ENCODE assay signal across 1 cellular context in the genomic region with DNA sequence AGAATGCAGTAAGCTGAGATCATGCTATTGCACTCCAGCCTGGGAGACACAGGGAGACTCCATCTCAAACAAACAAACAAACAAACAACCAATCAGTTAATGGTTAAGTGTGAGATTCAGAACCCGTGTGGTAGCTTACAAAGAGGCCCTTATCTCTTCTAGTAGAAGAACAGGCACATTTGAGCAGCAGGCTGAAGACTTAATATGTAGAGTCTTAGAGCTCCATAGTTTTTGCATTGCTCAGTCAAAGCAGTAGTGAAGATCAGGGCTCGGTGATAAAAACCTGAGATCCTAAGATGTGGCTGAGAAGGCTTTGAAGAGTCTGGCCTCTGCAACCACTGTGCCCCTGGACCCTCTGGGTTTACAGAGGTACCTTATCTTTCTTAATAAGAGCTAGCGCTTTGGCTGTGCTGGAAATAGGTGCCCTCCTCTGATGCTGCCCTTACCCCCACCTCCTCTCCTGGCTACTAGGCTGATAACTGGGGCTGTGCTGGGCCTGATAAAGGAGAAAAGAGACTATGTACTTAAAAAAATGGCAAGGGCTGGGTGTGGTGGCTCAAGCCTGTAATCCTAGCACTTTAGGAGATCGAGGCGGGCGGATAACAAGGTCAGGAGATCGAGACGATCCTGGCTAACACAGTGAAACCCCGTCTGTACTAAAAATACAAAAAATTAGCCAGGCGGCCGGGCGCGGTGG.
A peak's percentile ranks its signal among the peaks of the same experiment; 100 is the strongest.
TF ChIP-seq lines count a peak whose summit lies in the region.

No MANE protein-coding gene starts in this region.

TF ChIP-seq in K562, 482 proteins besides CTCF, POLR2A, EP300 and RAD21 (continued from another document and continues in another):
- TF ChIP-seq HDAC1 (IDR thresholded peaks at IDR 0.05) = peak; percentile 22 to 55; a peak in 2 of 4 replicates
- TF ChIP-seq RBM39 (optimal IDR thresholded peaks at IDR 0.05; ENCODE audit: low read depth, low read length) = no peak
- TF ChIP-seq ZNF57 (CRISPR knock-in tag; IDR thresholded peaks at IDR 0.05) = no peak
- TF ChIP-seq, protein P1, sequence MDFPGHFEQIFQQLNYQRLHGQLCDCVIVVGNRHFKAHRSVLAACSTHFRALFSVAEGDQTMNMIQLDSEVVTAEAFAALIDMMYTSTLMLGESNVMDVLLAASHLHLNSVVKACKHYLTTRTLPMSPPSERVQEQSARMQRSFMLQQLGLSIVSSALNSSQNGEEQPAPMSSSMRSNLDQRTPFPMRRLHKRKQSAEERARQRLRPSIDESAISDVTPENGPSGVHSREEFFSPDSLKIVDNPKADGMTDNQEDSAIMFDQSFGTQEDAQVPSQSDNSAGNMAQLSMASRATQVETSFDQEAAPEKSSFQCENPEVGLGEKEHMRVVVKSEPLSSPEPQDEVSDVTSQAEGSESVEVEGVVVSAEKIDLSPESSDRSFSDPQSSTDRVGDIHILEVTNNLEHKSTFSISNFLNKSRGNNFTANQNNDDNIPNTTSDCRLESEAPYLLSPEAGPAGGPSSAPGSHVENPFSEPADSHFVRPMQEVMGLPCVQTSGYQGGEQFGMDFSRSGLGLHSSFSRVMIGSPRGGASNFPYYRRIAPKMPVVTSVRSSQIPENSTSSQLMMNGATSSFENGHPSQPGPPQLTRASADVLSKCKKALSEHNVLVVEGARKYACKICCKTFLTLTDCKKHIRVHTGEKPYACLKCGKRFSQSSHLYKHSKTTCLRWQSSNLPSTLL (IDR thresholded peaks at IDR 0.05) = peak; percentile 63; the same call in 1 of the 2 replicates
- peak; percentile 95 for TF ChIP-seq DPF2 (IDR thresholded peaks at IDR 0.05)
- TF ChIP-seq, protein P2, sequence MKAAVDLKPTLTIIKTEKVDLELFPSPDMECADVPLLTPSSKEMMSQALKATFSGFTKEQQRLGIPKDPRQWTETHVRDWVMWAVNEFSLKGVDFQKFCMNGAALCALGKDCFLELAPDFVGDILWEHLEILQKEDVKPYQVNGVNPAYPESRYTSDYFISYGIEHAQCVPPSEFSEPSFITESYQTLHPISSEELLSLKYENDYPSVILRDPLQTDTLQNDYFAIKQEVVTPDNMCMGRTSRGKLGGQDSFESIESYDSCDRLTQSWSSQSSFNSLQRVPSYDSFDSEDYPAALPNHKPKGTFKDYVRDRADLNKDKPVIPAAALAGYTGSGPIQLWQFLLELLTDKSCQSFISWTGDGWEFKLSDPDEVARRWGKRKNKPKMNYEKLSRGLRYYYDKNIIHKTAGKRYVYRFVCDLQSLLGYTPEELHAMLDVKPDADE (conservative IDR thresholded peaks at IDR 0.05; ENCODE audit: control insufficient read depth, low read depth, low read length) = no peak
- TF ChIP-seq, protein P3, sequence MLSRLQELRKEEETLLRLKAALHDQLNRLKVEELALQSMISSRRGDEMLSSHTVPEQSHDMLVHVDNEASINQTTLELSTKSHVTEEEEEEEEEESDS (CRISPR knock-in tag; IDR thresholded peaks at IDR 0.05) = no peak
- TF ChIP-seq CBX8 (IDR thresholded peaks at IDR 0.05; ENCODE audit: borderline replicate concordance, extremely low read depth, low read depth, low read length, poor library complexity, severe bottlenecking) = no peak
- TF ChIP-seq, protein P4, sequence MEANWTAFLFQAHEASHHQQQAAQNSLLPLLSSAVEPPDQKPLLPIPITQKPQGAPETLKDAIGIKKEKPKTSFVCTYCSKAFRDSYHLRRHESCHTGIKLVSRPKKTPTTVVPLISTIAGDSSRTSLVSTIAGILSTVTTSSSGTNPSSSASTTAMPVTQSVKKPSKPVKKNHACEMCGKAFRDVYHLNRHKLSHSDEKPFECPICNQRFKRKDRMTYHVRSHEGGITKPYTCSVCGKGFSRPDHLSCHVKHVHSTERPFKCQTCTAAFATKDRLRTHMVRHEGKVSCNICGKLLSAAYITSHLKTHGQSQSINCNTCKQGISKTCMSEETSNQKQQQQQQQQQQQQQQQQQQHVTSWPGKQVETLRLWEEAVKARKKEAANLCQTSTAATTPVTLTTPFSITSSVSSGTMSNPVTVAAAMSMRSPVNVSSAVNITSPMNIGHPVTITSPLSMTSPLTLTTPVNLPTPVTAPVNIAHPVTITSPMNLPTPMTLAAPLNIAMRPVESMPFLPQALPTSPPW (CRISPR knock-in tag; IDR thresholded peaks at IDR 0.05) = peak; percentile 91
- no peak for TF ChIP-seq POLR2H (tag; IDR thresholded peaks at IDR 0.05; ENCODE audit: low read depth)
- TF ChIP-seq PTRF (tag; IDR thresholded peaks at IDR 0.05) = no peak
- peak; percentile 33 for TF ChIP-seq NEUROD1 (IDR thresholded peaks at IDR 0.05; ENCODE audit: borderline replicate concordance, low read depth, low read length, partially characterized antibody)
- no peak for TF ChIP-seq NFE2 (IDR thresholded peaks at IDR 0.05; ENCODE audit: low read depth)
- peak; percentile 47; the same call in 1 of the 2 replicates for TF ChIP-seq STAT5A (IDR thresholded peaks at IDR 0.05; ENCODE audit: borderline replicate concordance, low read length)
- TF ChIP-seq SIN3A (IDR thresholded peaks at IDR 0.05; ENCODE audit: borderline replicate concordance in 2 of 2, control insufficient read depth in 1 of 2, low read depth in 2 of 2, low read length in 2 of 2) = no peak
- TF ChIP-seq NCOA1 (IDR thresholded peaks at IDR 0.05; ENCODE audit: low read depth) = peak; percentile 40; the same call in 1 of the 2 replicates
- peak; percentile 25 for TF ChIP-seq TAF1 (IDR thresholded peaks at IDR 0.05; ENCODE audit: control insufficient read depth, extremely low read depth, insufficient read depth, low read length, severe bottlenecking)
- no peak for TF ChIP-seq NCOA6 (IDR thresholded peaks at IDR 0.05)
- TF ChIP-seq ZBTB17 (CRISPR knock-in tag; IDR thresholded peaks at IDR 0.05) = no peak
- TF ChIP-seq CC2D1A (IDR thresholded peaks at IDR 0.05) = peak; percentile 74; the same call in 1 of the 2 replicates
- TF ChIP-seq SUPT5H (IDR thresholded peaks at IDR 0.05) = no peak
- no peak for TF ChIP-seq ZNF75A (CRISPR knock-in tag; IDR thresholded peaks at IDR 0.05)
- TF ChIP-seq BCOR (IDR thresholded peaks at IDR 0.05) = peak; percentile 88
- TF ChIP-seq SREBF2 (CRISPR knock-in tag; IDR thresholded peaks at IDR 0.05) = no peak
- TF ChIP-seq TRIM24 (IDR thresholded peaks at IDR 0.05) = peak; percentile 48 to 70
- TF ChIP-seq, protein P5, sequence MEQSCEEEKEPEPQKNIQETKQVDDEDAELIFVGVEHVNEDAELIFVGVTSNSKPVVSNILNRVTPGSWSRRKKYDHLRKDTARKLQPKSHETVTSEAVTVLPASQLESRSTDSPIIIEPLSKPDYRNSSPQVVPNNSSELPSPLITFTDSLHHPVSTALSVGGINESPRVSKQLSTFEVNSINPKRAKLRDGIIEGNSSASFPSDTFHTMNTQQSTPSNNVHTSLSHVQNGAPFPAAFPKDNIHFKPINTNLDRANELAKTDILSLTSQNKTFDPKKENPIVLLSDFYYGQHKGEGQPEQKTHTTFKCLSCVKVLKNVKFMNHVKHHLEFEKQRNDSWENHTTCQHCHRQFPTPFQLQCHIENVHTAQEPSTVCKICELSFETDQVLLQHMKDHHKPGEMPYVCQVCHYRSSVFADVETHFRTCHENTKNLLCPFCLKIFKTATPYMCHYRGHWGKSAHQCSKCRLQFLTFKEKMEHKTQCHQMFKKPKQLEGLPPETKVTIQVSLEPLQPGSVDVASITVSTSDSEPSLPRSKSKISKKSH (CRISPR knock-in tag; IDR thresholded peaks at IDR 0.05) = no peak
- TF ChIP-seq ZNF384 (IDR thresholded peaks at IDR 0.05; ENCODE audit: low read depth, low read length) = peak; percentile 91
- TF ChIP-seq, protein P6, sequence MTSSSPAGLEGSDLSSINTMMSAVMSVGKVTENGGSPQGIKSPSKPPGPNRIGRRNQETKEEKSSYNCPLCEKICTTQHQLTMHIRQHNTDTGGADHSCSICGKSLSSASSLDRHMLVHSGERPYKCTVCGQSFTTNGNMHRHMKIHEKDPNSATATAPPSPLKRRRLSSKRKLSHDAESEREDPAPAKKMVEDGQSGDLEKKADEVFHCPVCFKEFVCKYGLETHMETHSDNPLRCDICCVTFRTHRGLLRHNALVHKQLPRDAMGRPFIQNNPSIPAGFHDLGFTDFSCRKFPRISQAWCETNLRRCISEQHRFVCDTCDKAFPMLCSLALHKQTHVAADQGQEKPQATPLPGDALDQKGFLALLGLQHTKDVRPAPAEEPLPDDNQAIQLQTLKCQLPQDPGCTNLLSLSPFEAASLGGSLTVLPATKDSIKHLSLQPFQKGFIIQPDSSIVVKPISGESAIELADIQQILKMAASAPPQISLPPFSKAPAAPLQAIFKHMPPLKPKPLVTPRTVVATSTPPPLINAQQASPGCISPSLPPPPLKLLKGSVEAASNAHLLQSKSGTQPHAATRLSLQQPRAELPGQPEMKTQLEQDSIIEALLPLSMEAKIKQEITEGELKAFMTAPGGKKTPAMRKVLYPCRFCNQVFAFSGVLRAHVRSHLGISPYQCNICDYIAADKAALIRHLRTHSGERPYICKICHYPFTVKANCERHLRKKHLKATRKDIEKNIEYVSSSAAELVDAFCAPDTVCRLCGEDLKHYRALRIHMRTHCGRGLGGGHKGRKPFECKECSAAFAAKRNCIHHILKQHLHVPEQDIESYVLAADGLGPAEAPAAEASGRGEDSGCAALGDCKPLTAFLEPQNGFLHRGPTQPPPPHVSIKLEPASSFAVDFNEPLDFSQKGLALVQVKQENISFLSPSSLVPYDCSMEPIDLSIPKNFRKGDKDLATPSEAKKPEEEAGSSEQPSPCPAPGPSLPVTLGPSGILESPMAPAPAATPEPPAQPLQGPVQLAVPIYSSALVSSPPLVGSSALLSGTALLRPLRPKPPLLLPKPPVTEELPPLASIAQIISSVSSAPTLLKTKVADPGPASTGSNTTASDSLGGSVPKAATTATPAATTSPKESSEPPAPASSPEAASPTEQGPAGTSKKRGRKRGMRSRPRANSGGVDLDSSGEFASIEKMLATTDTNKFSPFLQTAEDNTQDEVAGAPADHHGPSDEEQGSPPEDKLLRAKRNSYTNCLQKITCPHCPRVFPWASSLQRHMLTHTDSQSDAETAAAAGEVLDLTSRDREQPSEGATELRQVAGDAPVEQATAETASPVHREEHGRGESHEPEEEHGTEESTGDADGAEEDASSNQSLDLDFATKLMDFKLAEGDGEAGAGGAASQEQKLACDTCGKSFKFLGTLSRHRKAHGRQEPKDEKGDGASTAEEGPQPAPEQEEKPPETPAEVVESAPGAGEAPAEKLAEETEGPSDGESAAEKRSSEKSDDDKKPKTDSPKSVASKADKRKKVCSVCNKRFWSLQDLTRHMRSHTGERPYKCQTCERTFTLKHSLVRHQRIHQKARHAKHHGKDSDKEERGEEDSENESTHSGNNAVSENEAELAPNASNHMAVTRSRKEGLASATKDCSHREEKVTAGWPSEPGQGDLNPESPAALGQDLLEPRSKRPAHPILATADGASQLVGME (CRISPR knock-in tag; IDR thresholded peaks at IDR 0.05) = no peak
- TF ChIP-seq ZNF551 (CRISPR knock-in tag; IDR thresholded peaks at IDR 0.05) = no peak
- TF ChIP-seq POLR2AphosphoS5 (IDR thresholded peaks at IDR 0.05; ENCODE audit: control insufficient read depth, insufficient read depth, low read depth, low read length) = peak; percentile 87; the same call in 1 of the 2 replicates
- TF ChIP-seq MCM7 (IDR thresholded peaks at IDR 0.05) = no peak
- no peak for TF ChIP-seq ZNF239 (CRISPR knock-in tag; IDR thresholded peaks at IDR 0.05)
- no peak for TF ChIP-seq HNRNPLL (IDR thresholded peaks at IDR 0.05; ENCODE audit: low read depth, low read length, poor library complexity, severe bottlenecking)
- TF ChIP-seq, protein P7, sequence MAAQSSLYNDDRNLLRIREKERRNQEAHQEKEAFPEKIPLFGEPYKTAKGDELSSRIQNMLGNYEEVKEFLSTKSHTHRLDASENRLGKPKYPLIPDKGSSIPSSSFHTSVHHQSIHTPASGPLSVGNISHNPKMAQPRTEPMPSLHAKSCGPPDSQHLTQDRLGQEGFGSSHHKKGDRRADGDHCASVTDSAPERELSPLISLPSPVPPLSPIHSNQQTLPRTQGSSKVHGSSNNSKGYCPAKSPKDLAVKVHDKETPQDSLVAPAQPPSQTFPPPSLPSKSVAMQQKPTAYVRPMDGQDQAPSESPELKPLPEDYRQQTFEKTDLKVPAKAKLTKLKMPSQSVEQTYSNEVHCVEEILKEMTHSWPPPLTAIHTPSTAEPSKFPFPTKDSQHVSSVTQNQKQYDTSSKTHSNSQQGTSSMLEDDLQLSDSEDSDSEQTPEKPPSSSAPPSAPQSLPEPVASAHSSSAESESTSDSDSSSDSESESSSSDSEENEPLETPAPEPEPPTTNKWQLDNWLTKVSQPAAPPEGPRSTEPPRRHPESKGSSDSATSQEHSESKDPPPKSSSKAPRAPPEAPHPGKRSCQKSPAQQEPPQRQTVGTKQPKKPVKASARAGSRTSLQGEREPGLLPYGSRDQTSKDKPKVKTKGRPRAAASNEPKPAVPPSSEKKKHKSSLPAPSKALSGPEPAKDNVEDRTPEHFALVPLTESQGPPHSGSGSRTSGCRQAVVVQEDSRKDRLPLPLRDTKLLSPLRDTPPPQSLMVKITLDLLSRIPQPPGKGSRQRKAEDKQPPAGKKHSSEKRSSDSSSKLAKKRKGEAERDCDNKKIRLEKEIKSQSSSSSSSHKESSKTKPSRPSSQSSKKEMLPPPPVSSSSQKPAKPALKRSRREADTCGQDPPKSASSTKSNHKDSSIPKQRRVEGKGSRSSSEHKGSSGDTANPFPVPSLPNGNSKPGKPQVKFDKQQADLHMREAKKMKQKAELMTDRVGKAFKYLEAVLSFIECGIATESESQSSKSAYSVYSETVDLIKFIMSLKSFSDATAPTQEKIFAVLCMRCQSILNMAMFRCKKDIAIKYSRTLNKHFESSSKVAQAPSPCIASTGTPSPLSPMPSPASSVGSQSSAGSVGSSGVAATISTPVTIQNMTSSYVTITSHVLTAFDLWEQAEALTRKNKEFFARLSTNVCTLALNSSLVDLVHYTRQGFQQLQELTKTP (IDR thresholded peaks at IDR 0.05; ENCODE audit: low read depth in 1 of 2, partially characterized antibody in 2 of 2) = peak in 1 of 2 experiments; percentile 18
- TF ChIP-seq HDGF (IDR thresholded peaks at IDR 0.05) = no peak
- no peak for TF ChIP-seq L3MBTL2 (IDR thresholded peaks at IDR 0.05)
- TF ChIP-seq, protein P8, sequence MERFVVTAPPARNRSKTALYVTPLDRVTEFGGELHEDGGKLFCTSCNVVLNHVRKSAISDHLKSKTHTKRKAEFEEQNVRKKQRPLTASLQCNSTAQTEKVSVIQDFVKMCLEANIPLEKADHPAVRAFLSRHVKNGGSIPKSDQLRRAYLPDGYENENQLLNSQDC (CRISPR knock-in tag; IDR thresholded peaks at IDR 0.05) = no peak
- TF ChIP-seq NFIC (IDR thresholded peaks at IDR 0.05) = peak; percentile 63
- TF ChIP-seq COPS2 (conservative IDR thresholded peaks at IDR 0.05) = no peak
- TF ChIP-seq HDAC3 (IDR thresholded peaks at IDR 0.05; ENCODE audit: borderline replicate concordance, partially characterized antibody) = peak; percentile 59
- TF ChIP-seq RHOXF2B (CRISPR knock-in tag; conservative IDR thresholded peaks at IDR 0.05) = no peak
- no peak for TF ChIP-seq SAFB (IDR thresholded peaks at IDR 0.05; ENCODE audit: borderline replicate concordance, low read depth, low read length)
- no peak for TF ChIP-seq GABPB2 (CRISPR knock-in tag; conservative IDR thresholded peaks at IDR 0.05)
- no peak for TF ChIP-seq SRSF9 (IDR thresholded peaks at IDR 0.05; ENCODE audit: borderline replicate concordance, low read depth, low read length)
- no peak for TF ChIP-seq ZNF76 (CRISPR knock-in tag; IDR thresholded peaks at IDR 0.05; ENCODE audit: borderline replicate concordance)
- TF ChIP-seq MIER1 (IDR thresholded peaks at IDR 0.05; ENCODE audit: low read depth) = 0 out of 2 replicates have a peak, but pooled peaks have one; percentile 20
- TF ChIP-seq NCOA4 (IDR thresholded peaks at IDR 0.05; ENCODE audit: partially characterized antibody) = no peak
